In the genomic region with DNA sequence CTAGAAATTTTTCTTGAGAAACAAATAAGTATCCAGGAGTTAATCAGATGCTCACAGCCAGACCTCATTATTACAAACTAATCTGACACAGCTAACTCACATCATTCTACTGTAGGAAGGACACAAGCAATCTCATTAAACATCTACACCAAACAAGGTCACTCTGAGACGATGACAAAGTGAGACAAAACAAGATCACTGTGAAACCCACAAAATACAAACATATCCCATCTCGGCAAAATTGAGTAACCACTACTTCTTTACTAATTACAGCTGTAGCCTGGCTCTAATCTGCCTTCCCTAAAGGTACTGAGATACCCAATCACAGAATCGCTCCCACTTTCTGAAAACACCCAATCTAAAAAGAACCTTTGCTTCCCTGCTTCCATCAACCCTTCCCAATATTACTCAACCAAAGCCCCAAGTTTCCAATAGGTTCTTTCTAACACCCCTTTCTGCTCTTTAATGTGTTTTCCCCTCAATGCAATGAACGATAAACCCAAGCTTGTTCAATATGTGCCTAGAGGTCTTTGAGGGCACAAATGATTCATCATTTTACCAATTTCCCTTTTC, we compare ENCODE assay signal across 10 cellular contexts. TPM values are rescaled to one million over a fixed set of nuclear protein-coding genes. Genes with fewer than 3 reads are reported as not detected.
DNase-seq lines count a peak whose midpoint lies in the region; ATAC-seq, FAIRE-seq and TF ChIP-seq lines count a peak whose summit lies in the region.
"Had no signal": no experiment of that assay in that cellular context is flagged by ENCODE, and none has a peak within 500 bp of the region (broad histone marks: within the 10 kb centered on the region; RNA-seq: fewer than 3 reads in every experiment).

No MANE protein-coding gene starts in this region.

- DNase-seq in GM12891 (ENCODE audit: insufficient read length, low spot score) = no peak
- DNase-seq in activated T-helper 1 cell treated with anti-CD3 and anti-CD28 coated beads, Interleukin-12 subunit alpha, Interleukin-12 subunit beta, Interleukin-2, Interleukin-4 antibody, amounts not matched to agents 30 ng/mL and 10 ng/mL and 1 ng/mL, durations not matched to agents 14 hours and 24 hours and 36 hours (ENCODE audit: low spot score) = no peak
- no peak for DNase-seq in NCI-H2196 treated with DMSO at 0.1 percent for 48 hours (lab: John Stamatoyannopoulos, UW; ENCODE audit: unreplicated experiment)
- no peak for DNase-seq in endothelial cell (ENCODE audit: low spot score)
- no peak for DNase-seq in NCI-H2171 treated with DMSO at 0.1 percent for 48 hours (lab: John Stamatoyannopoulos, UW)
- no peak for DNase-seq in HuH-7 (ENCODE audit: low spot score)
- DNase-seq: stimulated activated CD4-positive, alpha-beta T cell treated with anti-CD3 and anti-CD28 coated beads, Interleukin-4, amount 100 ng/mL, for 1 hour had no signal

- no peak for TF ChIP-seq CTCF in endothelial cell (IDR thresholded peaks at IDR 0.05; ENCODE audit: unreplicated experiment)

- H3K4me1 Mint-ChIP-seq in activated T-helper 1 cell treated with anti-CD3 and anti-CD28 coated beads, Interleukin-12 subunit alpha, Interleukin-12 subunit beta, Interleukin-2, Interleukin-4 antibody, amounts not matched to agents 30 ng/mL and 10 ng/mL and 1 ng/mL, durations not matched to agents 14 hours and 24 hours and 36 hours (ENCODE audit: low read depth) = peaks cover 84% of the 10 kb centered on the region
- peaks cover 18% of the 10 kb centered on the region for H3K4me1 Mint-ChIP-seq in endothelial cell (ENCODE audit: unreplicated experiment)

- peak overlapping the region; percentile 62 for H3K4me3 Mint-ChIP-seq in activated T-helper 1 cell treated with anti-CD3 and anti-CD28 coated beads, Interleukin-12 subunit alpha, Interleukin-12 subunit beta, Interleukin-2, Interleukin-4 antibody, amounts not matched to agents 30 ng/mL and 10 ng/mL and 1 ng/mL, durations not matched to agents 14 hours and 24 hours and 36 hours
- no peak overlapping the region for H3K4me3 Mint-ChIP-seq in endothelial cell (ENCODE audit: unreplicated experiment)

- peak overlapping the region; percentile 93 for H3K27ac Mint-ChIP-seq in activated T-helper 1 cell treated with anti-CD3 and anti-CD28 coated beads, Interleukin-12 subunit alpha, Interleukin-12 subunit beta, Interleukin-2, Interleukin-4 antibody, amounts not matched to agents 30 ng/mL and 10 ng/mL and 1 ng/mL, durations not matched to agents 14 hours and 24 hours and 36 hours
- no peak overlapping the region for H3K27ac Mint-ChIP-seq in endothelial cell (ENCODE audit: unreplicated experiment)

- peaks cover 24% of the 10 kb centered on the region for H3K36me3 Mint-ChIP-seq in activated T-helper 1 cell treated with anti-CD3 and anti-CD28 coated beads, Interleukin-12 subunit alpha, Interleukin-12 subunit beta, Interleukin-2, Interleukin-4 antibody, amounts not matched to agents 30 ng/mL and 10 ng/mL and 1 ng/mL, durations not matched to agents 14 hours and 24 hours and 36 hours (ENCODE audit: low read depth)
- no peaks in the 10 kb centered on the region for H3K36me3 Mint-ChIP-seq in endothelial cell (ENCODE audit: low read depth, unreplicated experiment)

- no peak for TF ChIP-seq POLR2A in GM12891 (IDR thresholded peaks at IDR 0.05; ENCODE audit: low read depth, low read length)

- intact Hi-C loops in activated T-helper 1 cell treated with anti-CD3 and anti-CD28 coated beads, Interleukin-12 subunit alpha, Interleukin-12 subunit beta, Interleukin-2, Interleukin-4 antibody, amounts not matched to agents 30 ng/mL and 10 ng/mL and 1 ng/mL, durations not matched to agents 14 hours and 24 hours and 36 hours (cut with micrococcal nuclease) = loop anchor here (1.0 to 5.0 kb wide), 5 partner anchors 8 to 1612 kb away; partner anchors contain the start of genes CISD1 and IPMK

- no peaks in the 10 kb centered on the region for H3K27me3 Mint-ChIP-seq in activated T-helper 1 cell treated with anti-CD3 and anti-CD28 coated beads, Interleukin-12 subunit alpha, Interleukin-12 subunit beta, Interleukin-2, Interleukin-4 antibody, amounts not matched to agents 30 ng/mL and 10 ng/mL and 1 ng/mL, durations not matched to agents 14 hours and 24 hours and 36 hours (ENCODE audit: insufficient read depth)
- H3K27me3 Mint-ChIP-seq in endothelial cell (ENCODE audit: unreplicated experiment) = no peaks in the 10 kb centered on the region

- H3K9me3 Mint-ChIP-seq in activated T-helper 1 cell treated with anti-CD3 and anti-CD28 coated beads, Interleukin-12 subunit alpha, Interleukin-12 subunit beta, Interleukin-2, Interleukin-4 antibody, amounts not matched to agents 30 ng/mL and 10 ng/mL and 1 ng/mL, durations not matched to agents 14 hours and 24 hours and 36 hours = no peaks in the 10 kb centered on the region
- no peaks in the 10 kb centered on the region for H3K9me3 Mint-ChIP-seq in endothelial cell (ENCODE audit: unreplicated experiment)

- ATAC-seq in GM19455 (IDR thresholded peaks at IDR 0.05; ENCODE audit: unreplicated experiment) (peak; percentile 39), HG03066 (IDR thresholded peaks at IDR 0.05; ENCODE audit: low read depth, unreplicated experiment) (peak; percentile 51)

- FAIRE-seq in GM12891 (lab: Jason Lieb, UNC) = peak; percentile 84
- FAIRE-seq: bronchial epithelial cell had no signal

TF ChIP-seq in GM12891, 5 proteins besides CTCF, POLR2A, EP300 and RAD21:
- TF ChIP-seq TAF1 (IDR thresholded peaks at IDR 0.05; ENCODE audit: low read depth, low read length) (no peak), SPI1 (IDR thresholded peaks at IDR 0.05; ENCODE audit: low read depth, low read length) (no peak), PAX5 (IDR thresholded peaks at IDR 0.05; ENCODE audit: insufficient read depth, low read length, severe bottlenecking) (no peak), POLR2AphosphoS5 (IDR thresholded peaks at IDR 0.05; ENCODE audit: low read depth, low read length) (no peak), POU2F2 (IDR thresholded peaks at IDR 0.05; ENCODE audit: low read depth, low read length) (no peak)
TF ChIP-seq in GM12891: peak in this region for 0.

RNA-seq across cellular contexts. Expression of gene CCDC6, which starts 26.9 kb away (rescaled TPM):
- 12.9 TPM for polyA plus RNA-seq in GM12891 (2012; ENCODE audit: low read depth, missing spikeins)
- total RNA-seq in activated T-helper 1 cell treated with anti-CD3 and anti-CD28 coated beads, Interleukin-12 subunit alpha, Interleukin-12 subunit beta, Interleukin-2, Interleukin-4 antibody, amounts not matched to agents 30 ng/mL and 10 ng/mL and 1 ng/mL, durations not matched to agents 14 hours and 24 hours and 36 hours = 97.6 and 103 TPM in 2 replicates
- total RNA-seq in endothelial cell (ENCODE audit: unreplicated experiment) = 27.7 TPM
